8 cellular contexts compared by ENCODE assay signal in genomic region chr1:220690140-220691038, GRCh38. TPM values are rescaled to one million over a fixed set of nuclear protein-coding genes. Genes with fewer than 3 reads are reported as not detected.
DNase-seq lines count a peak whose midpoint lies in the region; ATAC-seq and TF ChIP-seq lines count a peak whose summit lies in the region.

TSS of gene C1orf115 (plus strand) at chr1:220690363. CDS start at chr1:220690403, 40 bp downstream.

- no peak within 1 kb of the TSS for H3K27ac ChIP-seq in CD4-positive, alpha-beta T cell (ENCODE audit: low read depth, low read length)

- H3K4me3 Mint-ChIP-seq in CD4-positive, alpha-beta T cell: peak within 1 kb of the TSS; percentile 87
- H3K4me3 Mint-ChIP-seq in nephron: peak within 1 kb of the TSS; percentile 77 to 89 (median 87)

- peak; percentile 97 for ATAC-seq in CD4-positive, alpha-beta T cell (ENCODE audit: poor library complexity)
- ATAC-seq in GM19397 (IDR thresholded peaks at IDR 0.05; ENCODE audit: unreplicated experiment) (peak; percentile 98), HG03521 (IDR thresholded peaks at IDR 0.05; ENCODE audit: unreplicated experiment) (peak; percentile 94)

- CTCF ChIA-PET in CD4-positive, alpha-beta T cell (lab: Charles Lee): interaction anchor here (0.7 to 1.4 kb wide), 2 partner anchors 11 to 43 kb away, joined by 3 to 4 read pairs; no protein-coding TSS in a partner anchor

- no peaks in the 10 kb centered on the region for H3K27me3 ChIP-seq in CD4-positive, alpha-beta T cell (ENCODE audit: control insufficient read depth, insufficient read depth, low read length)

- no peaks in the 10 kb centered on the region for H3K9me3 Mint-ChIP-seq in CD4-positive, alpha-beta T cell
- no peaks in the 10 kb centered on the region for H3K9me3 Mint-ChIP-seq in nephron

- DNase-seq in CD4-positive, alpha-beta T cell: peak; percentile 34 to 79 (median 64)
- DNase-seq in NOMO-1 treated with DMSO at 0.1 percent for 48 hours (lab: John Stamatoyannopoulos, UW; ENCODE audit: unreplicated experiment) (peak; percentile 77), activated T-helper 1 cell treated with Interleukin-2 at 50 U/mL for 16 hours (ENCODE audit: low read depth) (peak; percentile 64), fibroblast of gingiva (ENCODE audit: low read depth) (peak; percentile 33)
- peak; percentile 53 for DNase-seq in stimulated activated naive CD4-positive, alpha-beta T cell treated with Interleukin-2 at 50 U/mL for 16 hours (lab: John Stamatoyannopoulos, UW)

- POLR2A ChIA-PET in CD4-positive, alpha-beta T cell (lab: Charles Lee): no interaction called here

- TF ChIP-seq CTCF in CD4-positive, alpha-beta T cell (IDR thresholded peaks at IDR 0.05): peak; percentile 80
- peak; percentile 99 to 100 (median 99) for TF ChIP-seq CTCF in nephron (IDR thresholded peaks at IDR 0.05; ENCODE audit: unreplicated experiment in 3 of 3)

- H3K27ac Mint-ChIP-seq in CD4-positive, alpha-beta T cell: no peak within 1 kb of the TSS
- peak within 1 kb of the TSS in 1 of 3 experiments; percentile 6 for H3K27ac Mint-ChIP-seq in nephron

- no peaks in the 10 kb centered on the region for H3K9me3 ChIP-seq in CD4-positive, alpha-beta T cell (ENCODE audit: control insufficient read depth, low read length)

- no peaks in the 10 kb centered on the region for H3K36me3 Mint-ChIP-seq in CD4-positive, alpha-beta T cell (ENCODE audit: low read depth)
- peaks cover 3% of the 10 kb centered on the region for H3K36me3 Mint-ChIP-seq in nephron (ENCODE audit: low read depth)

- peaks cover 10% of the 10 kb centered on the region for H3K4me1 Mint-ChIP-seq in CD4-positive, alpha-beta T cell (ENCODE audit: low read depth)
- H3K4me1 Mint-ChIP-seq in nephron: peaks cover 5% of the 10 kb centered on the region

- intact Hi-C loops in CD4-positive, alpha-beta T cell (cut with DNase I, micrococcal nuclease): loop anchor here in 1 of 2 experiments (5.0 kb wide), 1 partner anchor 87 kb away; no protein-coding TSS in a partner anchor

- peaks cover 31% of the 10 kb centered on the region for H3K27me3 Mint-ChIP-seq in CD4-positive, alpha-beta T cell
- peaks cover 66% of the 10 kb centered on the region for H3K27me3 Mint-ChIP-seq in nephron (ENCODE audit: low read depth)

RNA-seq across cellular contexts. Expression of gene C1orf115, which starts in this region (rescaled TPM):
- total RNA-seq in CD4-positive, alpha-beta T cell: under 1 TPM; 0.73 to 0.82 TPM

Comparison
In these comparisons a context has a peak if more than half of its experiments do, and no peak if none do; other contexts are left out.
1. Peak in DNase-seq and ATAC-seq in CD4-positive, alpha-beta T cell; RNA of the gene not detected or under 1 TPM.